ENCODE assay signal across 29 cellular contexts in genomic region chr9:123480096-123480495, GRCh38.
"Had no signal": no experiment of that assay in that cellular context is flagged by ENCODE, and none has a peak within 500 bp of the region (broad histone marks: within the 10 kb centered on the region; RNA-seq: fewer than 3 reads in every experiment).

No MANE protein-coding gene starts in this region.

- H3K27me3 ChIP-seq: adrenal gland, brain microvascular endothelial cell had no signal

- H3K4me3 ChIP-seq: adrenal gland had no signal

- H3K27ac Mint-ChIP-seq: activated CD8-positive, alpha-beta T cell treated with anti-CD3 and anti-CD28 coated beads for 36 hours; activated naive CD4-positive, alpha-beta T cell treated with anti-CD3 and anti-CD28 coated beads for 36 hours; activated T-cell treated with anti-CD3 and anti-CD28 coated beads, Interleukin-2, amount 50 U/mL, for 24 hours; activated T-helper 2 cell treated with anti-CD3 and anti-CD28 coated beads, Interferon-gamma antibody, Interleukin-2, Interleukin-4, amounts not matched to agents 10 μg/mL and 5 μg/mL and 100 μg/mL, durations not matched to agents 14 hours and 24 hours and 36 hours had no signal

- H3K4me1 ChIP-seq: adrenal gland had no signal

- H3K9ac ChIP-seq: KMS-11 had no signal

- DNase-seq: activated CD4-positive, alpha-beta T cell treated with anti-CD3 and anti-CD28 coated beads for 1 hour; activated CD4-positive, alpha-beta T cell treated with anti-CD3 and anti-CD28 coated beads for 48 hours; activated CD4-positive, CD25-positive, alpha-beta regulatory T cell; activated CD8-positive, alpha-beta T cell treated with anti-CD3 and anti-CD28 coated beads for 36 hours; activated gamma-delta T cell; activated naive CD4-positive, alpha-beta T cell treated with anti-CD3 and anti-CD28 coated beads for 36 hours; activated T-cell treated with anti-CD3 and anti-CD28 coated beads, Interleukin-2, amount 50 U/mL, for 24 hours; adrenal gland; brain microvascular endothelial cell; central memory CD4-positive, alpha-beta T cell; MM.1S; MV-4-11; NCI-H1092; NCI-H1436 treated with DMSO at 0.1 percent for 48 hours; NCI-H1694 treated with DMSO at 0.1 percent for 48 hours; NCI-H2029; NCI-H345; NCI-H524 treated with DMSO at 0.1 percent for 48 hours; NCI-H748 treated with DMSO at 0.1 percent for 48 hours; OCI-M1; Right ventricle myocardium superior; SW 1271; T-helper 1 cell; T-helper 2 cell; T-helper 9 cell had no signal

- H3K4me3 Mint-ChIP-seq: activated CD8-positive, alpha-beta T cell treated with anti-CD3 and anti-CD28 coated beads for 36 hours; activated naive CD4-positive, alpha-beta T cell treated with anti-CD3 and anti-CD28 coated beads for 36 hours; activated T-cell treated with anti-CD3 and anti-CD28 coated beads, Interleukin-2, amount 50 U/mL, for 24 hours had no signal

- H3K4me2 ChIP-seq: KMS-11 had no signal

- H3K9me3 ChIP-seq: adrenal gland had no signal

- H3K36me3 Mint-ChIP-seq: activated naive CD4-positive, alpha-beta T cell treated with anti-CD3 and anti-CD28 coated beads, Interleukin-2, amount 50 U/mL, for 72 hours had no signal

- H3K9me3 Mint-ChIP-seq: activated CD8-positive, alpha-beta T cell treated with anti-CD3 and anti-CD28 coated beads for 36 hours; activated naive CD4-positive, alpha-beta T cell treated with anti-CD3 and anti-CD28 coated beads for 36 hours; activated naive CD4-positive, alpha-beta T cell treated with anti-CD3 and anti-CD28 coated beads, Interleukin-2, amount 50 U/mL, for 72 hours; activated T-cell treated with anti-CD3 and anti-CD28 coated beads, Interleukin-2, amount 50 U/mL, for 24 hours; activated T-helper 2 cell treated with anti-CD3 and anti-CD28 coated beads, Interferon-gamma antibody, Interleukin-2, Interleukin-4, amounts not matched to agents 10 μg/mL and 5 μg/mL and 100 μg/mL, durations not matched to agents 14 hours and 24 hours and 36 hours had no signal

- H3K27me3 Mint-ChIP-seq: activated CD8-positive, alpha-beta T cell treated with anti-CD3 and anti-CD28 coated beads for 36 hours; activated T-cell treated with anti-CD3 and anti-CD28 coated beads, Interleukin-2, amount 50 U/mL, for 24 hours had no signal

- H3K36me3 ChIP-seq: adrenal gland, brain microvascular endothelial cell had no signal

- ATAC-seq: activated CD8-positive, alpha-beta T cell treated with anti-CD3 and anti-CD28 coated beads for 36 hours; activated naive CD4-positive, alpha-beta T cell treated with anti-CD3 and anti-CD28 coated beads, Interleukin-2, amount 50 U/mL, for 72 hours had no signal

- H3K27ac ChIP-seq: adrenal gland, brain microvascular endothelial cell, KMS-11, VCaP had no signal
